ENCODE assay signal across 27 cellular contexts in the genomic region with DNA sequence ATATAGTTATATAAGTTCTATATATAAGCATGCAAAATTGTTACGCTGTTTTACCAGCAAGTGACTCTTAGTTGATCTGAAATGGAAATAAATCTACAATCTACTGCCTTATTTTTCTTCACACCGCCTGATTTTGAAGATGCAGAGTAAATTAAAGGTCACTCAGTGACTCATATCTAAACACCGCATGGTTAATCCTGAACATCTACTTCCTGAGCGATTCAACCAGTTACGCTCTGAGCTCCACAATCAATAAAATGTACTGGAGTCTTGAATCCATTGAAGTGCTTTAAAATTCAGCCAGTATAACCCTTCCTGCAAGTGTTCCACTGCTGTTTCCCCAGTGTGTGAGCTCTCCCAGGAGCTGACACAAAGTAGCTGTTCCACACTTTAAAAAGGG.
A peak's percentile ranks its signal among the peaks of the same experiment; 100 is the strongest.
DNase-seq lines count a peak whose midpoint lies in the region; ATAC-seq and TF ChIP-seq lines count a peak whose summit lies in the region.
"Had no signal": no experiment of that assay in that cellular context is flagged by ENCODE, and none has a peak within 500 bp of the region (broad histone marks: within the 10 kb centered on the region; RNA-seq: fewer than 3 reads in every experiment).

No MANE protein-coding gene starts in this region.

- H3K27me3 ChIP-seq in A673 (replicated peaks; ENCODE audit: insufficient read depth, low read depth, low read length, poor library complexity) (no peaks in the 10 kb centered on the region), HCT116 (ENCODE audit: insufficient read depth, low read length) (no peaks in the 10 kb centered on the region)
- H3K27me3 ChIP-seq: brain microvascular endothelial cell, esophagus squamous epithelium, gastroesophageal sphincter, right lobe of liver had no signal

- H3K36me3 Mint-ChIP-seq in activated T-cell treated with anti-CD3 and anti-CD28 coated beads, Interleukin-2, amount 50 U/mL, for 24 hours (ENCODE audit: low read depth): no peaks in the 10 kb centered on the region
- no peaks in the 10 kb centered on the region for H3K36me3 Mint-ChIP-seq in activated T-helper 17 cell treated with anti-CD3 and anti-CD28 coated beads, Interleukin-2, amount 50 U/mL, for 72 hours (ENCODE audit: low read depth)
- H3K36me3 Mint-ChIP-seq: T-cell had no signal

- no TSS peak for BruUV-seq in A673 (replicated peaks; lab: Mats Ljungman, UMichigan)
- no TSS peak for BruUV-seq in HCT116 (replicated peaks; lab: Mats Ljungman, UMichigan)

- DNase-seq in A673 (ENCODE audit: low spot score) (peak; percentile 19), HCT116 (ENCODE audit: low read depth, low spot score) (peak; percentile 37), astrocyte of the spinal cord (ENCODE audit: low read depth, low spot score) (peak; percentile 33)
- no peak for DNase-seq in activated T-cell treated with anti-CD3 and anti-CD28 coated beads, Interleukin-2, amount 50 U/mL, for 24 hours
- no peak for DNase-seq in activated CD8-positive, alpha-beta memory T cell treated with anti-CD3 and anti-CD28 coated beads, Interleukin-2, amount 50 U/mL, for 48 hours
- DNase-seq: activated CD4-positive, alpha-beta memory T cell treated with anti-CD3 and anti-CD28 coated beads, Interleukin-2, amount 10 ng/mL, durations not matched to agents 7 days and 5 days; activated CD4-positive, CD25-positive, alpha-beta regulatory T cell treated with anti-CD3 and anti-CD28 coated beads, Interleukin-2, amount 50 U/mL, for 72 hours; activated gamma-delta T cell; activated naive CD8-positive, alpha-beta T cell treated with anti-CD3 and anti-CD28 coated beads, Interleukin-2, amount 50 U/mL, for 24 hours; activated T-cell treated with anti-CD3 and anti-CD28 coated beads for 4 hours; brain microvascular endothelial cell; C1 segment of cervical spinal cord; Caco-2; esophagus squamous epithelium; Karpas-422; left ventricle myocardium superior; NCI-H1694 treated with DMSO at 0.1 percent for 48 hours; NCI-H774; PC-9; right lobe of liver; T-cell had no signal

- H4K20me1 ChIP-seq in HCT116 (ENCODE audit: insufficient read depth): no peaks in the 10 kb centered on the region

- no peaks in the 10 kb centered on the region for H3K9me2 ChIP-seq in HCT116 (ENCODE audit: insufficient read depth)

- TF ChIP-seq RAD21 in HCT116 (IDR thresholded peaks at IDR 0.05; ENCODE audit: low read depth): no peak

- CTCF ChIA-PET in A673 (lab: Charles Lee): no interaction called here
- CTCF ChIA-PET in HCT116 (lab: Charles Lee): interaction anchor here (1.0 kb wide), 1 partner anchor 14 kb away, joined by 3 read pairs; no protein-coding TSS in a partner anchor

- in situ Hi-C loops in astrocyte of the spinal cord (cut with HindIII; ENCODE audit: low sequenced_read_pairs): no loop called here

- no peaks in the 10 kb centered on the region for H3K4me1 Mint-ChIP-seq in activated T-cell treated with anti-CD3 and anti-CD28 coated beads, Interleukin-2, amount 50 U/mL, for 24 hours (ENCODE audit: low read depth)
- H3K4me1 Mint-ChIP-seq in activated T-helper 17 cell treated with anti-CD3 and anti-CD28 coated beads, Interleukin-2, amount 50 U/mL, for 72 hours: no peaks in the 10 kb centered on the region
- H3K4me1 Mint-ChIP-seq: activated CD4-positive, alpha-beta memory T cell treated with anti-CD3 and anti-CD28 coated beads, Interleukin-2, amount 10 ng/mL, durations not matched to agents 7 days and 5 days; activated naive CD8-positive, alpha-beta T cell treated with anti-CD3 and anti-CD28 coated beads, Interleukin-2, amount 50 U/mL, for 24 hours; T-cell had no signal

- H3K27ac ChIP-seq in A673 (ENCODE audit: low read depth, low read length, poor library complexity, severe bottlenecking) (no peak overlapping the region), HCT116 (ENCODE audit: low read depth, low read length) (peak overlapping the region; percentile 54), mesodermal cell (ENCODE audit: low read depth, low read length, severe bottlenecking) (peak overlapping the region; percentile 23)
- H3K27ac ChIP-seq: brain microvascular endothelial cell, esophagus squamous epithelium, gastroesophageal sphincter, PC-9, right lobe of liver had no signal

- H3K79me2 ChIP-seq in HCT116 (ENCODE audit: insufficient read depth, low read length): no peaks in the 10 kb centered on the region

- no peaks in the 10 kb centered on the region for H3K27me3 Mint-ChIP-seq in activated T-cell treated with anti-CD3 and anti-CD28 coated beads, Interleukin-2, amount 50 U/mL, for 24 hours
- no peaks in the 10 kb centered on the region for H3K27me3 Mint-ChIP-seq in activated T-helper 17 cell treated with anti-CD3 and anti-CD28 coated beads, Interleukin-2, amount 50 U/mL, for 72 hours
- H3K27me3 Mint-ChIP-seq: activated CD4-positive, alpha-beta memory T cell treated with anti-CD3 and anti-CD28 coated beads, Interleukin-2, amount 10 ng/mL, durations not matched to agents 7 days and 5 days; activated naive CD8-positive, alpha-beta T cell treated with anti-CD3 and anti-CD28 coated beads, Interleukin-2, amount 50 U/mL, for 24 hours; stimulated activated naive CD8-positive, alpha-beta T cell treated with anti-CD3 and anti-CD28 coated beads, Interleukin-15, Interleukin-2, amounts not matched to agents 100 ng/mL and 50 ng/mL, for 24 hours; T-cell had no signal

- no peaks in the 10 kb centered on the region for H3K36me3 ChIP-seq in A673 (ENCODE audit: insufficient read depth, low read length, poor library complexity, severe bottlenecking)
- H3K36me3 ChIP-seq in HCT116 (ENCODE audit: control insufficient read depth in 1 of 2, insufficient read depth in 2 of 2, low read length in 2 of 2): no peaks in the 10 kb centered on the region
- no peaks in the 10 kb centered on the region for H3K36me3 ChIP-seq in mesodermal cell (ENCODE audit: control insufficient read depth, insufficient read depth, low read length)
- H3K36me3 ChIP-seq: brain microvascular endothelial cell, esophagus squamous epithelium, gastroesophageal sphincter, right lobe of liver had no signal

- POLR2A ChIA-PET in A673 (lab: Charles Lee; ENCODE audit: low non-redundant PET): no interaction called here
- POLR2A ChIA-PET in HCT116 (lab: Charles Lee): no interaction called here

- H3K4me3 Mint-ChIP-seq in activated T-cell treated with anti-CD3 and anti-CD28 coated beads, Interleukin-2, amount 50 U/mL, for 24 hours: no peak overlapping the region
- H3K4me3 Mint-ChIP-seq in activated T-helper 17 cell treated with anti-CD3 and anti-CD28 coated beads, Interleukin-2, amount 50 U/mL, for 72 hours: no peak overlapping the region
- H3K4me3 Mint-ChIP-seq: activated CD4-positive, alpha-beta memory T cell treated with anti-CD3 and anti-CD28 coated beads, Interleukin-2, amount 10 ng/mL, durations not matched to agents 7 days and 5 days; activated naive CD8-positive, alpha-beta T cell treated with anti-CD3 and anti-CD28 coated beads, Interleukin-2, amount 50 U/mL, for 24 hours; nephron; stimulated activated naive CD8-positive, alpha-beta T cell treated with anti-CD3 and anti-CD28 coated beads, Interleukin-15, Interleukin-2, amounts not matched to agents 100 ng/mL and 50 ng/mL, for 24 hours; T-cell had no signal

- H3K9me3 ChIP-seq in A673 (ENCODE audit: low read depth, low read length, poor library complexity, severe bottlenecking) (no peaks in the 10 kb centered on the region), HCT116 (ENCODE audit: control insufficient read depth in 1 of 2, insufficient read depth in 1 of 2, low read depth in 1 of 2, low read length in 2 of 2) (no peaks in the 10 kb centered on the region), mesodermal cell (ENCODE audit: control insufficient read depth, low read length) (no peaks in the 10 kb centered on the region)
- H3K9me3 ChIP-seq: Caco-2, esophagus squamous epithelium, gastroesophageal sphincter, right lobe of liver had no signal

- H2AFZ ChIP-seq in HCT116 (ENCODE audit: low read depth, low read length, poor library complexity, severe bottlenecking): peak overlapping the region; percentile 96
- H2AFZ ChIP-seq: PC-9 had no signal

- H3K4me3 ChIP-seq in A673 (ENCODE audit: low read depth, low read length, poor library complexity, severe bottlenecking): no peak overlapping the region
- H3K4me3 ChIP-seq in HCT116 (replicated peaks in 1 of 2; ENCODE audit: low read depth in 1 of 2, low read length in 2 of 2): peak overlapping the region; percentile 16 to 35
- no peak overlapping the region for H3K4me3 ChIP-seq in astrocyte of the spinal cord (ENCODE audit: low read depth, low read length)
- no peak overlapping the region for H3K4me3 ChIP-seq in mesodermal cell (ENCODE audit: extremely low read depth, insufficient read depth, low read length, poor library complexity, severe bottlenecking)
- H3K4me3 ChIP-seq: esophagus squamous epithelium, gastroesophageal sphincter, PC-9, right lobe of liver had no signal

- intact Hi-C loops in A673 (cut with micrococcal nuclease; ENCODE audit: unreplicated experiment) (no loop called here), HCT116 (cut with micrococcal nuclease) (no loop called here)

- H3K4me2 ChIP-seq in HCT116 (ENCODE audit: low read length): peak overlapping the region; percentile 73
- H3K4me2 ChIP-seq: PC-9 had no signal

- no peak overlapping the region for H3K27ac Mint-ChIP-seq in activated T-cell treated with anti-CD3 and anti-CD28 coated beads, Interleukin-2, amount 50 U/mL, for 24 hours
- no peak overlapping the region for H3K27ac Mint-ChIP-seq in activated T-helper 17 cell treated with anti-CD3 and anti-CD28 coated beads, Interleukin-2, amount 50 U/mL, for 72 hours
- H3K27ac Mint-ChIP-seq: activated CD4-positive, alpha-beta memory T cell treated with anti-CD3 and anti-CD28 coated beads, Interleukin-2, amount 10 ng/mL, durations not matched to agents 7 days and 5 days; activated naive CD8-positive, alpha-beta T cell treated with anti-CD3 and anti-CD28 coated beads, Interleukin-2, amount 50 U/mL, for 24 hours; stimulated activated naive CD8-positive, alpha-beta T cell treated with anti-CD3 and anti-CD28 coated beads, Interleukin-15, Interleukin-2, amounts not matched to agents 100 ng/mL and 50 ng/mL, for 24 hours; T-cell had no signal

- H3K4me1 ChIP-seq in A673 (ENCODE audit: insufficient read depth, low read length, poor library complexity, severe bottlenecking): peaks cover 3% of the 10 kb centered on the region
- peaks cover 33 to 42% of the 10 kb centered on the region in 2 experiments for H3K4me1 ChIP-seq in HCT116 (ENCODE audit: control insufficient read depth in 1 of 2, insufficient read depth in 2 of 2, low read length in 2 of 2)
- peaks cover 19% of the 10 kb centered on the region for H3K4me1 ChIP-seq in mesodermal cell (ENCODE audit: control insufficient read depth, insufficient read depth, low read length, poor library complexity, severe bottlenecking)
- H3K4me1 ChIP-seq: Caco-2, right lobe of liver had no signal

- TF ChIP-seq POLR2A in HCT116 (IDR thresholded peaks at IDR 0.05; ENCODE audit: borderline replicate concordance, extremely low read depth, insufficient read depth, insufficient read length): no peak

- 91 to 93% methylated on average over 4 of the region's 5 CpGs for WGBS in mesodermal cell (ENCODE audit: insufficient coverage in 2 of 2), 2 experiments

- ATAC-seq in HCT116 (peak; percentile 63), HG02840 (IDR thresholded peaks at IDR 0.05; ENCODE audit: low FRiP score, unreplicated experiment) (no peak)
- ATAC-seq in activated T-helper 17 cell treated with anti-CD3 and anti-CD28 coated beads, Interleukin-2, amount 50 U/mL, for 72 hours (replicated peaks): no peak
- ATAC-seq: activated naive CD8-positive, alpha-beta T cell treated with anti-CD3 and anti-CD28 coated beads, Interleukin-2, amount 50 U/mL, for 24 hours; gastroesophageal sphincter; left ventricle myocardium superior; right lobe of liver; T-cell had no signal

- H3K9ac ChIP-seq in HCT116 (ENCODE audit: low read length): peak overlapping the region; percentile 8; the same call in 1 of the 2 replicates

- peaks cover 3% of the 10 kb centered on the region for H3K9me3 Mint-ChIP-seq in activated T-cell treated with anti-CD3 and anti-CD28 coated beads, Interleukin-2, amount 50 U/mL, for 24 hours
- H3K9me3 Mint-ChIP-seq in activated T-helper 17 cell treated with anti-CD3 and anti-CD28 coated beads, Interleukin-2, amount 50 U/mL, for 72 hours: no peaks in the 10 kb centered on the region
- H3K9me3 Mint-ChIP-seq: activated naive CD8-positive, alpha-beta T cell treated with anti-CD3 and anti-CD28 coated beads, Interleukin-2, amount 50 U/mL, for 24 hours; nephron; stimulated activated naive CD8-positive, alpha-beta T cell treated with anti-CD3 and anti-CD28 coated beads, Interleukin-15, Interleukin-2, amounts not matched to agents 100 ng/mL and 50 ng/mL, for 24 hours had no signal

- no peak for TF ChIP-seq CTCF in A673 (conservative IDR thresholded peaks at IDR 0.05; ENCODE audit: low read depth, low read length)
- no peak for TF ChIP-seq CTCF in HCT116 (IDR thresholded peaks at IDR 0.05 in 2 of 3, conservative IDR thresholded peaks at IDR 0.05 in 1 of 3; ENCODE audit: borderline replicate concordance in 1 of 3, insufficient read depth in 1 of 3, low read depth in 2 of 3, low read length in 2 of 3)
- no peak for TF ChIP-seq CTCF in astrocyte of the spinal cord (IDR thresholded peaks at IDR 0.05; ENCODE audit: low read depth, low read length)

- RAD21 ChIA-PET in HCT116 (lab: Charles Lee; ENCODE audit: low non-redundant PET in 1 of 2, low total read pairs in 2 of 2, uncharacterized antibody in 2 of 2, unreplicated experiment in 2 of 2): no interaction called here

Comparison
In these comparisons a context has a peak if more than half of its experiments do, and no peak if none do; other contexts are left out.
1. DNase-seq: peak in A673 (single experiment), HCT116 (single experiment) and astrocyte of the spinal cord (single experiment); none in activated T-cell treated with anti-CD3 and anti-CD28 coated beads, Interleukin-2, amount 50 U/mL, for 24 hours (single experiment) and activated CD8-positive, alpha-beta memory T cell treated with anti-CD3 and anti-CD28 coated beads, Interleukin-2, amount 50 U/mL, for 48 hours (single experiment).
2. H3K4me3 ChIP-seq: peak in HCT116 (2 of 2); none in A673 (single experiment), astrocyte of the spinal cord (single experiment) and mesodermal cell (single experiment).